Comparison of ENCODE assay signal across 19 cellular contexts in the genomic region with DNA sequence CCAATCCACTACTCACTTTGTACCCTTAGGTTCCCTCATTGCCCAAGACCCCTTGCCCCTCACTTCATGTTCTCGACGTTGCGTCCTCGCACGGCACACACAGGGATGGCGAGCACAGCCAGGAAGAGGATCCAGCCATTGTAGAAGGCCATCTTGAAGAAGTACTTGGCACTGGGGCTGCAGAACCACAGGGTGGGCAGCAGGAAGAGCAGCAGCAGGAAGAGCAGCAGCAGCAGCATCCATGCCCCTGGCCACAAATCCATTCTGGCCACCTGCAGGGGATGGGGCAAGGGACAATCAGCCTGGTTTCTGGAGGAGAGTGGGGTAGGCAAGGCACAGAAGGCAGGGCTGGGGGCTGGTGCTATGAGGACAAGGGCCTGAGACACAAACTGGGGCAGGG.
"Had no signal": no experiment of that assay in that cellular context is flagged by ENCODE, and none has a peak within 500 bp of the region (broad histone marks: within the 10 kb centered on the region; RNA-seq: fewer than 3 reads in every experiment).

No MANE protein-coding gene starts in this region.

- ATAC-seq: left lobe of liver, lower lobe of right lung, mucosa of descending colon, WTC11 had no signal

- H3K27ac Mint-ChIP-seq: activated naive CD4-positive, alpha-beta T cell treated with anti-CD3 and anti-CD28 coated beads for 36 hours; T-helper 2 cell treated with Interferon-gamma antibody and Interleukin-4, amounts not matched to agents 5 μg/mL and 100 μg/mL, for 36 hours; type B pancreatic cell; WTC11 had no signal

- FAIRE-seq: astrocyte had no signal

- H3K27ac ChIP-seq: breast epithelium, colonic mucosa, epithelial cell of prostate, lower lobe of right lung, testis, vagina had no signal

- H3K9me3 Mint-ChIP-seq: activated naive CD4-positive, alpha-beta T cell treated with anti-CD3 and anti-CD28 coated beads for 36 hours; central memory CD8-positive, alpha-beta T cell; T-helper 2 cell treated with Interferon-gamma antibody and Interleukin-4, amounts not matched to agents 5 μg/mL and 100 μg/mL, for 36 hours; type B pancreatic cell; WTC11 had no signal

- H3K4me3 ChIP-seq: breast epithelium, colonic mucosa, lower lobe of right lung, mucosa of descending colon, testis, vagina had no signal

- H3K4me3 Mint-ChIP-seq: activated naive CD4-positive, alpha-beta T cell treated with anti-CD3 and anti-CD28 coated beads for 36 hours; central memory CD8-positive, alpha-beta T cell; T-helper 2 cell treated with Interferon-gamma antibody and Interleukin-4, amounts not matched to agents 5 μg/mL and 100 μg/mL, for 36 hours; type B pancreatic cell; WTC11 had no signal

- H3K36me3 ChIP-seq: breast epithelium had no signal

- DNase-seq: activated naive CD4-positive, alpha-beta T cell treated with anti-CD3 and anti-CD28 coated beads for 36 hours; activated T-cell treated with anti-CD3 and anti-CD28 coated beads, Interleukin-2, amount 50 U/mL, for 1 hour; colonic mucosa; lower lobe of right lung; mesendoderm; retina; stimulated activated CD4-positive, alpha-beta T cell treated with anti-CD3 and anti-CD28 coated beads, Interleukin-4, amount 100 ng/mL, for 1 hour; stimulated activated naive CD4-positive, alpha-beta T cell; testis had no signal

- H3K27me3 Mint-ChIP-seq: central memory CD8-positive, alpha-beta T cell; type B pancreatic cell had no signal

- H3K27me3 ChIP-seq: breast epithelium, colonic mucosa, testis, vagina had no signal

- H3K9me3 ChIP-seq: breast epithelium, colonic mucosa, lower lobe of right lung, mucosa of descending colon, testis, vagina had no signal
